In the genomic region with DNA sequence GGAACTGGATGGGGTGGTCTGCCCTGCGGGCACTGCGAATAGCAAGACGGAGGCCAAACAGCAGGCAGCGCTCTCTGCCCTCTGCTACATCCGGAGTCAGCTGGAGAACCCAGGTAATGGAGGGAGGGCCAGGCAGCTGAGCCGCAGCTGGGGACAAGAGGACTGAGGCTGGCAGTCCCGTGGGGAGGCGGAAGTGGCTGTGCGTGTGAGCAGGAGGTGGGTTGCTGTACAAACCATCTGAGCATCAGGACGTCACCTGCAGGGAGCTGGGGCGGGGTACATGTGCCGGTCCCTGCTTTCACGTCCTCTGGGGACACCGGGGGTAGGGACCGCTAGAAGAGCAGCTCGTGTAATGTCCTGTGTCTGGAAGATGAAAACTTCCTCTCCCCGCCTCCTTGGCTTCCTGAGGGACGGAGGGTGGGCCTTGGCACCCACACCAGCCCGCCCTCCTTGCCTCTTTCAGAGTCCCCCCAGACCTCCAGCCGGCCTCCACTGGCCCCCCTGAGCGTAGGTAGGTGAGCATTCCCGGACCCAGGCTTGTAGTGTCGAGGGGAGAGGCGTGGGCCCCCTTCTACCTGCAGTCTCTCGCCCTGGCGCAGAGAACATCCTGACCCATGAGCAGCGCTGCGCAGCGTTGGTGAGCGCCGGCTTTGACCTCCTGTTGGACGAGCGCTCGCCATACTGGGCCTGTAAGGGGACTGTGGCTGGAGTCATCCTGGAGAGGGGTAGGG, we compare ENCODE assay signal across 10 cellular contexts. TPM values are rescaled to one million over a fixed set of nuclear protein-coding genes. Genes with fewer than 3 reads are reported as not detected.
DNase-seq lines count a peak whose midpoint lies in the region; ATAC-seq and TF ChIP-seq lines count a peak whose summit lies in the region.
"Had no signal": no experiment of that assay in that cellular context is flagged by ENCODE, and none has a peak within 500 bp of the region (broad histone marks: within the 10 kb centered on the region; RNA-seq: fewer than 3 reads in every experiment).

No MANE protein-coding gene starts in this region.

- peak overlapping the region; percentile 52 for H3K4me3 Mint-ChIP-seq in central memory CD8-positive, alpha-beta T cell

- H3F3A ChIP-seq in SK-N-SH (replicated peaks; ENCODE audit: insufficient read depth): no peaks in the 10 kb centered on the region

- no peaks in the 10 kb centered on the region for H4K20me1 ChIP-seq in SK-N-SH (ENCODE audit: insufficient read depth)

- no peak overlapping the region for H3K27ac Mint-ChIP-seq in central memory CD8-positive, alpha-beta T cell (ENCODE audit: low read depth)

- H3K4me1 ChIP-seq in SK-N-SH (ENCODE audit: control insufficient read depth in 1 of 2, insufficient read depth in 2 of 2, low read depth in 1 of 2, low read length in 1 of 2): no peaks in the 10 kb centered on the region
- peaks cover 2% of the 10 kb centered on the region; the same call in 1 of the 2 replicates for H3K4me1 ChIP-seq in SJCRH30

- peaks cover 22% of the 10 kb centered on the region for H3K27me3 Mint-ChIP-seq in central memory CD8-positive, alpha-beta T cell

- H3K9me2 ChIP-seq in SK-N-SH: no peaks in the 10 kb centered on the region

- no peak for TF ChIP-seq EP300 in SK-N-SH (IDR thresholded peaks at IDR 0.05; ENCODE audit: borderline replicate concordance in 1 of 2, low read depth in 1 of 2, low read length in 1 of 2)

- TF ChIP-seq CTCF in SK-N-SH (IDR thresholded peaks at IDR 0.05): no peak

- POLR2A ChIA-PET in SK-N-SH (lab: Yijun Ruan, JAX): no interaction called here

- H3K9me3 ChIP-seq in SK-N-SH: no peaks in the 10 kb centered on the region
- no peaks in the 10 kb centered on the region for H3K9me3 ChIP-seq in SJCRH30 (replicated peaks)
- no peaks in the 10 kb centered on the region for H3K9me3 ChIP-seq in MG63
- H3K9me3 ChIP-seq: Caco-2 had no signal

- H3K27me3 ChIP-seq in SK-N-SH (ENCODE audit: insufficient read depth): no peaks in the 10 kb centered on the region
- no peaks in the 10 kb centered on the region for H3K27me3 ChIP-seq in SJCRH30
- no peaks in the 10 kb centered on the region for H3K27me3 ChIP-seq in MG63

- H3K79me2 ChIP-seq in SK-N-SH (ENCODE audit: insufficient read depth): no peaks in the 10 kb centered on the region

- H3K36me3 Mint-ChIP-seq in central memory CD8-positive, alpha-beta T cell (ENCODE audit: insufficient read depth): no peaks in the 10 kb centered on the region

- no peaks in the 10 kb centered on the region for H3K36me3 ChIP-seq in SK-N-SH (replicated peaks in 1 of 2; ENCODE audit: control insufficient read depth in 1 of 2, insufficient read depth in 2 of 2, low read length in 1 of 2)
- H3K36me3 ChIP-seq in SJCRH30: no peaks in the 10 kb centered on the region
- H3K36me3 ChIP-seq in MG63: no peaks in the 10 kb centered on the region

- H3K27ac ChIP-seq in SK-N-SH (ENCODE audit: low read depth in 2 of 2, low read length in 1 of 2): no peak overlapping the region
- no peak overlapping the region for H3K27ac ChIP-seq in SJCRH30

- H3K4me3 ChIP-seq in SK-N-SH (ENCODE audit: low read depth in 2 of 2, low read length in 1 of 2) (no peak overlapping the region), SJCRH30 (no peak overlapping the region), MG63 (no peak overlapping the region)

- H3K9ac ChIP-seq in SK-N-SH: no peak overlapping the region

- H3K4me2 ChIP-seq in SK-N-SH: no peak overlapping the region

- DNase-seq in CD1c-positive myeloid dendritic cell (ENCODE audit: extremely low spot score) (peak; percentile 36), NCI-H345 treated with DMSO at 0.1 percent for 48 hours (lab: John Stamatoyannopoulos, UW; ENCODE audit: unreplicated experiment) (peak; percentile 41), SK-N-SH (no peak), SJCRH30 (no peak), MG63 (no peak), hepatic stellate cell (ENCODE audit: low spot score) (no peak)
- DNase-seq in central memory CD8-positive, alpha-beta T cell (ENCODE audit: low spot score in 2 of 2): no peak

- TF ChIP-seq RAD21 in SK-N-SH (IDR thresholded peaks at IDR 0.05; ENCODE audit: low read length): no peak

- H2AFZ ChIP-seq in SK-N-SH (ENCODE audit: low read depth): no peak overlapping the region

- CTCF ChIA-PET in SK-N-SH (lab: Yijun Ruan, JAX): interaction anchor here (1.3 to 4.2 kb wide), 2 partner anchors 8 to 112 kb away, joined by 3 to 24 read pairs; a partner anchor contains a TSS

- H3K4me1 Mint-ChIP-seq in central memory CD8-positive, alpha-beta T cell: peaks cover 6% of the 10 kb centered on the region

- WGBS in SK-N-SH (ENCODE audit: low lambda C conversion rate): 73% methylated on average over 30 of the region's 34 CpGs

- no peaks in the 10 kb centered on the region for H3K9me3 Mint-ChIP-seq in central memory CD8-positive, alpha-beta T cell

- ATAC-seq in GM21423 (IDR thresholded peaks at IDR 0.05; ENCODE audit: unreplicated experiment): peak; percentile 61
- ATAC-seq in central memory CD8-positive, alpha-beta T cell (replicated peaks; ENCODE audit: extremely low read depth, poor library complexity, severe bottlenecking): no peak

TF ChIP-seq in SK-N-SH, 30 proteins besides CTCF, POLR2A, EP300 and RAD21 (continues in another document):
- TF ChIP-seq, protein P1, sequence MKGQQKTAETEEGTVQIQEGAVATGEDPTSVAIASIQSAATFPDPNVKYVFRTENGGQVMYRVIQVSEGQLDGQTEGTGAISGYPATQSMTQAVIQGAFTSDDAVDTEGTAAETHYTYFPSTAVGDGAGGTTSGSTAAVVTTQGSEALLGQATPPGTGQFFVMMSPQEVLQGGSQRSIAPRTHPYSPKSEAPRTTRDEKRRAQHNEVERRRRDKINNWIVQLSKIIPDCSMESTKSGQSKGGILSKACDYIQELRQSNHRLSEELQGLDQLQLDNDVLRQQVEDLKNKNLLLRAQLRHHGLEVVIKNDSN (IDR thresholded peaks at IDR 0.05; ENCODE audit: borderline replicate concordance, low read depth): no peak
- TF ChIP-seq POLR2AphosphoS5 (IDR thresholded peaks at IDR 0.05; ENCODE audit: low read depth, low read length): no peak
- no peak for TF ChIP-seq RXRA (IDR thresholded peaks at IDR 0.05; ENCODE audit: borderline replicate concordance, low read depth)
- TF ChIP-seq CHD2 (IDR thresholded peaks at IDR 0.05; ENCODE audit: low read length, partially characterized antibody): no peak
- no peak for TF ChIP-seq EZH2phosphoT487 (IDR thresholded peaks at IDR 0.05; ENCODE audit: borderline replicate concordance, low read depth)
- no peak for TF ChIP-seq RFX5 (IDR thresholded peaks at IDR 0.05; ENCODE audit: low read length)
- no peak for TF ChIP-seq NRF1 (IDR thresholded peaks at IDR 0.05; ENCODE audit: low read depth, low read length)
- TF ChIP-seq GABPA (IDR thresholded peaks at IDR 0.05; ENCODE audit: low read depth): no peak
- TF ChIP-seq SIN3A (IDR thresholded peaks at IDR 0.05; ENCODE audit: borderline replicate concordance, low read depth, low read length): no peak

RNA-seq across cellular contexts. Expression of a gene that starts 3.7 kb away (rescaled TPM):
- polyA plus RNA-seq in SK-N-SH (2012; rRNA removed): not detected in 2 replicates
- polyA plus RNA-seq in SK-N-SH (2012; cell fraction: cytosol; rRNA removed): not detected in 2 replicates
- 0.02 and 0.04 TPM in 2 replicates for polyA plus RNA-seq in SK-N-SH (2012; cell fraction: nucleus; rRNA removed)
- total RNA-seq in SJCRH30 (2014; rRNA removed; shearing (Covaris generic)): 0.22 and 0.71 TPM in 2 replicates
- total RNA-seq in MG63 (2014; rRNA removed; shearing (Covaris generic); ENCODE audit: low replicate concordance): not detected in 2 replicates
- total RNA-seq: Caco-2, osteocyte had no signal

RNA-seq across cellular contexts. Expression of a gene that starts 7.8 kb away (rescaled TPM):
- 49.3 and 56.1 TPM in 2 replicates for polyA plus RNA-seq in SK-N-SH (2012; rRNA removed)
- polyA plus RNA-seq in SK-N-SH (2012; cell fraction: cytosol; rRNA removed): 7.4 and 12.2 TPM in 2 replicates
- 440 and 505 TPM in 2 replicates for polyA plus RNA-seq in SK-N-SH (2012; cell fraction: nucleus; rRNA removed)
- total RNA-seq in SJCRH30 (2014; rRNA removed; shearing (Covaris generic)): 13.8 and 17.1 TPM in 2 replicates
- total RNA-seq in MG63 (2014; rRNA removed; shearing (Covaris generic); ENCODE audit: low replicate concordance): 10.3 and 16.6 TPM in 2 replicates

RNA-seq across cellular contexts. Expression of a gene that starts 45.2 kb away (rescaled TPM):
- polyA plus RNA-seq in SK-N-SH (2012; rRNA removed): 0.02 TPM in 1 of 2 replicates, not detected in the other
- under 0.01 TPM in 1 of 2 replicates, not detected in the other for polyA plus RNA-seq in SK-N-SH (2012; cell fraction: cytosol; rRNA removed)
- polyA plus RNA-seq in SK-N-SH (2012; cell fraction: nucleus; rRNA removed): 0.01 TPM in 1 of 2 replicates, not detected in the other
- total RNA-seq in SJCRH30 (2014; rRNA removed; shearing (Covaris generic)): 2.1 and 2.4 TPM in 2 replicates
- total RNA-seq in MG63 (2014; rRNA removed; shearing (Covaris generic); ENCODE audit: low replicate concordance): not detected in 2 replicates
- total RNA-seq: Caco-2, osteocyte had no signal

RNA-seq across cellular contexts. Expression of a gene that starts 49.5 kb away (rescaled TPM):
- 0.26 and 0.35 TPM in 2 replicates for polyA plus RNA-seq in SK-N-SH (2012; rRNA removed)
- polyA plus RNA-seq in SK-N-SH (2012; cell fraction: cytosol; rRNA removed): 0.09 TPM in 2 replicates
- 2.1 and 2.2 TPM in 2 replicates for polyA plus RNA-seq in SK-N-SH (2012; cell fraction: nucleus; rRNA removed)
- 0.18 TPM in 1 of 2 replicates, not detected in the other for total RNA-seq in SJCRH30 (2014; rRNA removed; shearing (Covaris generic))
- total RNA-seq in MG63 (2014; rRNA removed; shearing (Covaris generic); ENCODE audit: low replicate concordance): not detected in 2 replicates
- total RNA-seq: osteocyte had no signal

RNA-seq across cellular contexts. Expression of a gene that starts 49.7 kb away (rescaled TPM):
- 14.5 and 19.3 TPM in 2 replicates for polyA plus RNA-seq in SK-N-SH (2012; rRNA removed)
- 18.4 and 19.0 TPM in 2 replicates for polyA plus RNA-seq in SK-N-SH (2012; cell fraction: cytosol; rRNA removed)
- 9.7 and 18.6 TPM in 2 replicates for polyA plus RNA-seq in SK-N-SH (2012; cell fraction: nucleus; rRNA removed)
- total RNA-seq in SJCRH30 (2014; rRNA removed; shearing (Covaris generic)): 22.1 and 22.5 TPM in 2 replicates
- total RNA-seq in MG63 (2014; rRNA removed; shearing (Covaris generic); ENCODE audit: low replicate concordance): 5.0 and 7.0 TPM in 2 replicates

Comparison
In these comparisons a context has a peak if more than half of its experiments do, and no peak if none do; other contexts are left out.
1. DNase-seq: peak in CD1c-positive myeloid dendritic cell (single experiment) and NCI-H345 treated with DMSO at 0.1 percent for 48 hours (single experiment); none in central memory CD8-positive, alpha-beta T cell (0 of 2), SK-N-SH (single experiment), SJCRH30 (0 of 2), MG63 (single experiment) and hepatic stellate cell (single experiment).